In genomic region chr13:27624071-27624470, GRCh38 we compare ENCODE assay signal across 1 cellular context.
TF ChIP-seq lines count a peak whose summit lies in the region.

No MANE protein-coding gene starts in this region.

TF ChIP-seq in A549, 52 proteins besides CTCF, POLR2A, EP300 and RAD21:
- TF ChIP-seq E2F6 (IDR thresholded peaks at IDR 0.05; ENCODE audit: borderline replicate concordance, low read depth) (no peak), RFX5 (IDR thresholded peaks at IDR 0.05) (no peak), HOXB5 (CRISPR knock-in tag; IDR thresholded peaks at IDR 0.05) (no peak), CBX8 (IDR thresholded peaks at IDR 0.05) (no peak)
